In genomic region chr11:130519128-130519932, GRCh38 we compare ENCODE assay signal across 17 cellular contexts.
"Had no signal": no experiment of that assay in that cellular context is flagged by ENCODE, and none has a peak within 500 bp of the region (broad histone marks: within the 10 kb centered on the region; RNA-seq: fewer than 3 reads in every experiment).

No MANE protein-coding gene starts in this region.

- DNase-seq: activated CD4-positive, alpha-beta T cell treated with anti-CD3 and anti-CD28 coated beads for 1 hour; activated effector memory CD4-positive, alpha-beta T cell treated with anti-CD3 and anti-CD28 coated beads, Interleukin-2, amount 50 U/mL, for 16 hours; activated naive CD4-positive, alpha-beta T cell treated with anti-CD3 and anti-CD28 coated beads, Interleukin-2, amount 50 U/mL, for 16 hours; activated T-cell treated with anti-CD3 and anti-CD28 coated beads, Interleukin-2, amount 50 U/mL, for 72 hours; caudate nucleus; dorsolateral prefrontal cortex; foreskin keratinocyte; midbrain; occipital lobe; retina; WERI-Rb-1 had no signal

- FAIRE-seq: keratinocyte, urothelium cell line had no signal

- H3K36me3 ChIP-seq: ascending aorta, thoracic aorta, WERI-Rb-1 had no signal

- H3K9me3 ChIP-seq: ascending aorta, thoracic aorta had no signal

- H3K4me1 ChIP-seq: foreskin keratinocyte had no signal

- H3K27ac ChIP-seq: dorsolateral prefrontal cortex, foreskin keratinocyte, thoracic aorta, WERI-Rb-1 had no signal

- H3K27me3 ChIP-seq: ascending aorta, foreskin keratinocyte had no signal

- H3K4me3 ChIP-seq: ascending aorta, dorsolateral prefrontal cortex, skin epidermis, thoracic aorta had no signal

- ATAC-seq: activated T-cell treated with anti-CD3 and anti-CD28 coated beads, Interleukin-2, amount 50 U/mL, for 72 hours; foreskin keratinocyte; left lobe of liver had no signal
